ENCODE assay signal across 8 cellular contexts in genomic region chr6:36028887-36029324, GRCh38. TPM values are rescaled to one million over a fixed set of nuclear protein-coding genes. Genes with fewer than 3 reads are reported as not detected.
DNase-seq lines count a peak whose midpoint lies in the region; ATAC-seq lines count a peak whose summit lies in the region.

No MANE protein-coding gene starts in this region.

- H3K27me3 Mint-ChIP-seq in activated CD8-positive, alpha-beta T cell treated with anti-CD3 and anti-CD28 coated beads, Interleukin-2, amount 10 ng/mL, durations not matched to agents 7 days and 5 days (ENCODE audit: low read depth), result peaks cover 15% of the 10 kb centered on the region

- ATAC-seq in activated CD8-positive, alpha-beta T cell treated with anti-CD3 and anti-CD28 coated beads, Interleukin-2, amount 10 ng/mL, durations not matched to agents 7 days and 5 days, result peak; percentile 37
- no peak for ATAC-seq in HG03442 (IDR thresholded peaks at IDR 0.05; ENCODE audit: unreplicated experiment)

- CTCF ChIA-PET in activated CD8-positive, alpha-beta T cell treated with anti-CD3 and anti-CD28 coated beads, Interleukin-2, amount 10 ng/mL, durations not matched to agents 7 days and 5 days (lab: Charles Lee), result interaction anchor here (0.8 to 6.2 kb wide), 18 partner anchors 9 to 334 kb away, joined by 3 to 174 read pairs (median 7); partner anchors contain the start of gene SRPK1

- H3K4me3 Mint-ChIP-seq in activated CD8-positive, alpha-beta T cell treated with anti-CD3 and anti-CD28 coated beads, Interleukin-2, amount 10 ng/mL, durations not matched to agents 7 days and 5 days, result peak overlapping the region; percentile 85

- peak; percentile 20 to 53 for DNase-seq in NCI-H2081 (lab: John Stamatoyannopoulos, UW)
- no peak for DNase-seq in NCI-H2081 treated with DMSO at 0.1 percent for 48 hours (lab: John Stamatoyannopoulos, UW)
- DNase-seq in NCI-H774 (lab: John Stamatoyannopoulos, UW), result peak; percentile 35
- peak; percentile 79 for DNase-seq in activated CD8-positive, alpha-beta T cell treated with anti-CD3 and anti-CD28 coated beads, Interleukin-2, amount 10 ng/mL, durations not matched to agents 7 days and 5 days
- DNase-seq in effector CD8-positive, alpha-beta T cell (lab: John Stamatoyannopoulos, UW), result peak; percentile 34
- peak; percentile 74 for DNase-seq in medulla oblongata (ENCODE audit: extremely low spot score)
- DNase-seq in stimulated activated CD4-positive, alpha-beta T cell treated with anti-CD3 and anti-CD28 coated beads, TNF-alpha, amount 100 ng/mL, for 1 hour (ENCODE audit: low read depth in 3 of 3, low spot score in 1 of 3), result peak; percentile 46 to 54 (median 54)

- peaks cover 24% of the 10 kb centered on the region for H3K36me3 Mint-ChIP-seq in activated CD8-positive, alpha-beta T cell treated with anti-CD3 and anti-CD28 coated beads, Interleukin-2, amount 10 ng/mL, durations not matched to agents 7 days and 5 days (ENCODE audit: low read depth)

- H3K27ac Mint-ChIP-seq in activated CD8-positive, alpha-beta T cell treated with anti-CD3 and anti-CD28 coated beads, Interleukin-2, amount 10 ng/mL, durations not matched to agents 7 days and 5 days, result peak overlapping the region; percentile 90

- peaks cover 48% of the 10 kb centered on the region for H3K4me1 Mint-ChIP-seq in activated CD8-positive, alpha-beta T cell treated with anti-CD3 and anti-CD28 coated beads, Interleukin-2, amount 10 ng/mL, durations not matched to agents 7 days and 5 days (ENCODE audit: low read depth)

- H3K9me3 Mint-ChIP-seq in activated CD8-positive, alpha-beta T cell treated with anti-CD3 and anti-CD28 coated beads, Interleukin-2, amount 10 ng/mL, durations not matched to agents 7 days and 5 days (ENCODE audit: insufficient read depth), result no peaks in the 10 kb centered on the region

- POLR2A ChIA-PET in activated CD8-positive, alpha-beta T cell treated with anti-CD3 and anti-CD28 coated beads, Interleukin-2, amount 10 ng/mL, durations not matched to agents 7 days and 5 days (lab: Charles Lee), result interaction anchor here (0.7 to 3.5 kb wide), 10 partner anchors 8 to 169 kb away, joined by 3 to 37 read pairs (median 6); partner anchors contain the start of genes BRPF3 and MAPK13

RNA-seq across cellular contexts. Expression of gene MAPK14, which starts 1.3 kb away (rescaled TPM):
- 10 to 100 TPM; 59.3 to 59.5 TPM for total RNA-seq in activated CD8-positive, alpha-beta T cell treated with anti-CD3 and anti-CD28 coated beads, Interleukin-2, amount 10 ng/mL, durations not matched to agents 7 days and 5 days

RNA-seq across cellular contexts. Expression of gene SLC26A8, which starts 4.5 kb away (rescaled TPM):
- not detected for total RNA-seq in activated CD8-positive, alpha-beta T cell treated with anti-CD3 and anti-CD28 coated beads, Interleukin-2, amount 10 ng/mL, durations not matched to agents 7 days and 5 days
